In the genomic region with DNA sequence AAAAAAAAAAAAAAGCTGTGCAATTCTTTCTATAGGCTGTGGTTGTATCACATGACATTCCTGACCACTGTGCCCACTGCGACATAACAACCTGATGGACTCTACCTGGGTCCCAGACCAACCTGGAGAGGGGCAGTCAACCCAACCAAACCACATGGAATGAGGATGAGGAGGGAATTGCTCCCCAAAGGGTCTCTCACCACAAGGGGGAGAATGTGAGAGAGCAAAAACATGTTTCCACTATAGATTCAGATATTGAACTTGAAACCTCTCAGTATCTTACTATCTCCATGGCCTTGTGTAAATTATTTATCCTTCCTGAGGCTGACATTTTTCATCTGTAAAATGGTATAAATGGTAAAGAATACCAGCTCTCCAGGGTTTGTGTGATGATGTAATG, we compare ENCODE assay signal across 26 cellular contexts.
DNase-seq lines count a peak whose midpoint lies in the region; ATAC-seq and TF ChIP-seq lines count a peak whose summit lies in the region.
"Had no signal": no experiment of that assay in that cellular context is flagged by ENCODE, and none has a peak within 500 bp of the region (broad histone marks: within the 10 kb centered on the region; RNA-seq: fewer than 3 reads in every experiment).

No MANE protein-coding gene starts in this region.

- no peaks in the 10 kb centered on the region for H3F3A ChIP-seq in Loucy (ENCODE audit: low read depth)

- peaks cover 8% of the 10 kb centered on the region for H3K9me3 Mint-ChIP-seq in MCF 10A (ENCODE audit: unreplicated experiment)
- H3K9me3 Mint-ChIP-seq in endodermal cell = peaks cover 5% of the 10 kb centered on the region
- no peaks in the 10 kb centered on the region for H3K9me3 Mint-ChIP-seq in activated CD4-positive, alpha-beta memory T cell treated with anti-CD3 and anti-CD28 coated beads, Interleukin-2, amount 10 ng/mL, durations not matched to agents 7 days and 5 days
- H3K9me3 Mint-ChIP-seq: T-helper 1 cell treated with Interleukin-12 subunit alpha and Interleukin-12 subunit beta and Interleukin-4 antibody, amounts not matched to agents 30 μg/mL and 1 μg/mL, for 36 hours had no signal

- ATAC-seq in left lung = no peak
- ATAC-seq: A549; naive thymus-derived CD4-positive, alpha-beta T cell; sciatic nerve had no signal

- H3K4me1 Mint-ChIP-seq in MCF 10A (ENCODE audit: insufficient read depth, unreplicated experiment) = no peaks in the 10 kb centered on the region
- no peaks in the 10 kb centered on the region for H3K4me1 Mint-ChIP-seq in endodermal cell
- no peaks in the 10 kb centered on the region for H3K4me1 Mint-ChIP-seq in activated CD4-positive, alpha-beta memory T cell treated with anti-CD3 and anti-CD28 coated beads, Interleukin-2, amount 10 ng/mL, durations not matched to agents 7 days and 5 days

- no peak overlapping the region for H3K4me3 Mint-ChIP-seq in MCF 10A (ENCODE audit: unreplicated experiment)
- no peak overlapping the region for H3K4me3 Mint-ChIP-seq in endodermal cell
- H3K4me3 Mint-ChIP-seq in activated CD4-positive, alpha-beta memory T cell treated with anti-CD3 and anti-CD28 coated beads, Interleukin-2, amount 10 ng/mL, durations not matched to agents 7 days and 5 days = no peak overlapping the region
- H3K4me3 Mint-ChIP-seq: naive thymus-derived CD4-positive, alpha-beta T cell; T-helper 1 cell treated with Interleukin-12 subunit alpha and Interleukin-12 subunit beta and Interleukin-4 antibody, amounts not matched to agents 30 μg/mL and 1 μg/mL, for 36 hours had no signal

- H3K36me3 Mint-ChIP-seq in MCF 10A (ENCODE audit: insufficient read depth, unreplicated experiment) = no peaks in the 10 kb centered on the region
- H3K36me3 Mint-ChIP-seq in endodermal cell (ENCODE audit: low read depth) = no peaks in the 10 kb centered on the region
- H3K36me3 Mint-ChIP-seq in activated CD4-positive, alpha-beta memory T cell treated with anti-CD3 and anti-CD28 coated beads, Interleukin-2, amount 10 ng/mL, durations not matched to agents 7 days and 5 days (ENCODE audit: low read depth) = no peaks in the 10 kb centered on the region
- H3K36me3 Mint-ChIP-seq: naive thymus-derived CD4-positive, alpha-beta T cell had no signal

- H3K27me3 ChIP-seq in breast epithelium (no peaks in the 10 kb centered on the region), Loucy (ENCODE audit: insufficient read depth, low read length, poor library complexity, severe bottlenecking) (no peaks in the 10 kb centered on the region), endodermal cell (ENCODE audit: control insufficient read depth, insufficient read depth, low read length, poor library complexity, severe bottlenecking) (no peaks in the 10 kb centered on the region), esophagus muscularis mucosa (no peaks in the 10 kb centered on the region), left lung (no peaks in the 10 kb centered on the region)
- H3K27me3 ChIP-seq: adrenal gland, cardiac muscle cell, ovary, uterus had no signal

- no peak for TF ChIP-seq EP300 in esophagus muscularis mucosa (IDR thresholded peaks at IDR 0.05)

- CTCF ChIA-PET in MCF 10A (lab: Yijun Ruan, JAX) = no interaction called here
- CTCF ChIA-PET in activated CD4-positive, alpha-beta memory T cell treated with anti-CD3 and anti-CD28 coated beads, Interleukin-2, amount 10 ng/mL, durations not matched to agents 7 days and 5 days (lab: Charles Lee) = no interaction called here

- H2AFZ ChIP-seq in Loucy (ENCODE audit: low read length) = no peak overlapping the region
- H2AFZ ChIP-seq: PC-9 had no signal

- H3K4me2 ChIP-seq in Loucy (ENCODE audit: low read depth, low read length, poor library complexity, severe bottlenecking) = no peak overlapping the region
- H3K4me2 ChIP-seq: A549, PC-9 had no signal

- WGBS in endodermal cell (ENCODE audit: insufficient coverage in 1 of 2, insufficient read length in 1 of 2), 2 experiments = 88% methylated on average over 1 of the region's 1 CpG; no CpG with 5 or more reads in 1 of the 2 experiments
- WGBS in esophagus muscularis mucosa = 92% methylated on average over 1 of the region's 1 CpG

- BruUV-seq in MCF 10A (replicated peaks; lab: Mats Ljungman, UMichigan) = no TSS peak

- DNase-seq in MCF 10A (ENCODE audit: unreplicated experiment) (no peak), breast epithelium (ENCODE audit: low spot score in 2 of 2) (no peak), endodermal cell (no peak), activated T-cell treated with anti-CD3 and anti-CD28 coated beads for 4 hours (no peak), esophagus muscularis mucosa (ENCODE audit: extremely low spot score) (no peak), left lung (no peak)
- DNase-seq in activated CD4-positive, alpha-beta memory T cell treated with anti-CD3 and anti-CD28 coated beads, Interleukin-2, amount 10 ng/mL, durations not matched to agents 7 days and 5 days = no peak
- DNase-seq: activated CD4-positive, alpha-beta T cell treated with anti-CD3 and anti-CD28 coated beads, Interleukin-2, amount 50 U/mL, for 4 hours; adrenal gland; dorsolateral prefrontal cortex; erythroblast; MM.1S; NCI-H1694; NCI-H748 treated with DMSO at 0.1 percent for 48 hours; ovary; PC-9; SIG-M5; stimulated activated CD4-positive, alpha-beta T cell treated with anti-CD3 and anti-CD28 coated beads, Interleukin-15, amount 100 ng/mL, for 24 hours; uterus had no signal

- no peaks in the 10 kb centered on the region for H4K20me1 ChIP-seq in Loucy (ENCODE audit: insufficient read depth, low read length, poor library complexity, severe bottlenecking)

- H3K27ac ChIP-seq in breast epithelium (no peak overlapping the region), endodermal cell (ENCODE audit: low read depth, low read length) (no peak overlapping the region), esophagus muscularis mucosa (replicated peaks in 1 of 4) (no peak overlapping the region), left lung (no peak overlapping the region)
- H3K27ac ChIP-seq: A549, adrenal gland, cardiac muscle cell, dorsolateral prefrontal cortex, ovary, PC-9, uterus, VCaP had no signal

- H3K27me3 Mint-ChIP-seq in MCF 10A (ENCODE audit: insufficient read depth, unreplicated experiment) (peaks cover 42% of the 10 kb centered on the region), endodermal cell (ENCODE audit: insufficient read depth) (peaks cover 14% of the 10 kb centered on the region)
- H3K27me3 Mint-ChIP-seq in activated CD4-positive, alpha-beta memory T cell treated with anti-CD3 and anti-CD28 coated beads, Interleukin-2, amount 10 ng/mL, durations not matched to agents 7 days and 5 days = peaks cover 16% of the 10 kb centered on the region

- no peaks in the 10 kb centered on the region for H3K79me2 ChIP-seq in Loucy (ENCODE audit: insufficient read depth, low read length)

- POLR2A ChIA-PET in MCF 10A (lab: Yijun Ruan, JAX) = no interaction called here
- POLR2A ChIA-PET in activated CD4-positive, alpha-beta memory T cell treated with anti-CD3 and anti-CD28 coated beads, Interleukin-2, amount 10 ng/mL, durations not matched to agents 7 days and 5 days (lab: Charles Lee) = no interaction called here

- H3K9me3 ChIP-seq in breast epithelium (peaks cover 0 to 8% of the 10 kb centered on the region in 2 donors), Loucy (ENCODE audit: insufficient read depth, low read depth, low read length) (no peaks in the 10 kb centered on the region), endodermal cell (ENCODE audit: control insufficient read depth, low read length) (no peaks in the 10 kb centered on the region), esophagus muscularis mucosa (peaks cover 0 to 8% (median 3%) of the 10 kb centered on the region in 4 donors), left lung (peaks cover 0 to 3% of the 10 kb centered on the region in 2 donors)
- H3K9me3 ChIP-seq: A549, adrenal gland, ovary, uterus had no signal

- TF ChIP-seq CTCF in MCF 10A (IDR thresholded peaks at IDR 0.05; ENCODE audit: unreplicated experiment) (peak; percentile 7), breast epithelium (IDR thresholded peaks at IDR 0.05) (no peak), Loucy (conservative IDR thresholded peaks at IDR 0.05; ENCODE audit: low read length) (peak; percentile 33; the same call in 1 of the 2 replicates), endodermal cell (conservative IDR thresholded peaks at IDR 0.05) (peak; percentile 59), esophagus muscularis mucosa (IDR thresholded peaks at IDR 0.05) (no peak), left lung (IDR thresholded peaks at IDR 0.05) (no peak)

- no peak for TF ChIP-seq POLR2A in breast epithelium (IDR thresholded peaks at IDR 0.05)
- TF ChIP-seq POLR2A in esophagus muscularis mucosa (IDR thresholded peaks at IDR 0.05; ENCODE audit: low read depth) = no peak

- no peaks in the 10 kb centered on the region for H3K9me2 ChIP-seq in Loucy (replicated peaks; ENCODE audit: low read depth, low read length)

- H3K36me3 ChIP-seq in breast epithelium = no peaks in the 10 kb centered on the region
- H3K36me3 ChIP-seq in Loucy (ENCODE audit: insufficient read depth, low read length) = no peaks in the 10 kb centered on the region
- H3K36me3 ChIP-seq in endodermal cell (ENCODE audit: control insufficient read depth, insufficient read depth, low read length) = no peaks in the 10 kb centered on the region
- H3K36me3 ChIP-seq in esophagus muscularis mucosa = no peaks in the 10 kb centered on the region
- H3K36me3 ChIP-seq in left lung = no peaks in the 10 kb centered on the region
- H3K36me3 ChIP-seq: adrenal gland, cardiac muscle cell, ovary, uterus had no signal

- H3K4me3 ChIP-seq in breast epithelium (no peak overlapping the region), Loucy (ENCODE audit: low read length, poor library complexity, severe bottlenecking) (no peak overlapping the region), endodermal cell (ENCODE audit: low read length) (no peak overlapping the region), esophagus muscularis mucosa (no peak overlapping the region), left lung (no peak overlapping the region)
- H3K4me3 ChIP-seq: A549, adrenal gland, cardiac muscle cell, dorsolateral prefrontal cortex, ovary, PC-9, uterus had no signal

- intact Hi-C loops in MCF 10A (cut with micrococcal nuclease) (no loop called here), breast epithelium (cut with DNase I; ENCODE audit: low total_unique reads) (no loop called here), esophagus muscularis mucosa (cut with DNase I) (no loop called here), left lung (cut with DNase I) (no loop called here)

- H3K9ac ChIP-seq in Loucy (ENCODE audit: low read depth, low read length, poor library complexity, severe bottlenecking) = no peak overlapping the region
- H3K9ac ChIP-seq in endodermal cell (ENCODE audit: extremely low read depth, low read length, poor library complexity, severe bottlenecking) = no peak overlapping the region

- H3K4me1 ChIP-seq in breast epithelium (no peaks in the 10 kb centered on the region), Loucy (ENCODE audit: insufficient read depth, low read length, poor library complexity, severe bottlenecking) (no peaks in the 10 kb centered on the region), endodermal cell (ENCODE audit: control insufficient read depth, insufficient read depth, low read length) (no peaks in the 10 kb centered on the region), esophagus muscularis mucosa (no peaks in the 10 kb centered on the region), left lung (no peaks in the 10 kb centered on the region)
- H3K4me1 ChIP-seq: A549, adrenal gland, uterus had no signal

- H3K27ac Mint-ChIP-seq in MCF 10A (ENCODE audit: low read depth, unreplicated experiment) (no peak overlapping the region), endodermal cell (no peak overlapping the region)
- H3K27ac Mint-ChIP-seq in activated CD4-positive, alpha-beta memory T cell treated with anti-CD3 and anti-CD28 coated beads, Interleukin-2, amount 10 ng/mL, durations not matched to agents 7 days and 5 days = no peak overlapping the region
- H3K27ac Mint-ChIP-seq: naive thymus-derived CD4-positive, alpha-beta T cell; T-helper 1 cell treated with Interleukin-12 subunit alpha and Interleukin-12 subunit beta and Interleukin-4 antibody, amounts not matched to agents 30 μg/mL and 1 μg/mL, for 36 hours had no signal

Comparison
In these comparisons a context has a peak if more than half of its experiments do, and no peak if none do; other contexts are left out.
1. CTCF ChIP-seq: peak in MCF 10A (single experiment), Loucy (single experiment) and endodermal cell (single experiment); none in breast epithelium (0 of 3), esophagus muscularis mucosa (0 of 3) and left lung (0 of 2).